In the genomic region with DNA sequence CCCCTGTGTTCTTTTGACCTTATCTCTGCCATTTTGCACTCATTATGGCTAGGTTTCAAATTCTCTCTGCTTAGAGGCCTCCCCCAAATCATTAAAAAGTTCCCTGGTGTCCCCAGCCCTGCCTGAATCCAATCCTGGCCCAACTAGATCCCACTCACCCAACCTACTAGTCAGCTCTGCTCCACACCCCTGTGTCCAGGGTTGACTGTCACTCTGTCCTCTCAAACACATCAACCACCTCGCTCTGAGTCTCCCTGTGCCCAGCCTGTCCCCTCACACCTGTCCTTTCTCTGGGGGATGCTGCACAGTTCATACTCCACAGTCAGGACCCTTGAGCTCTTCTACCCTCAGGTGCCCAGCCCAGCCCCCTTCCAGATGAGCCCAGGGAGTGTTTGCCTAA, we compare ENCODE assay signal across 2 cellular contexts.
TF ChIP-seq lines count a peak whose summit lies in the region.

No MANE protein-coding gene starts in this region.

TF ChIP-seq in GM23338, 12 proteins besides CTCF, POLR2A, EP300 and RAD21 (continued from another document):
- TF ChIP-seq, protein P1, sequence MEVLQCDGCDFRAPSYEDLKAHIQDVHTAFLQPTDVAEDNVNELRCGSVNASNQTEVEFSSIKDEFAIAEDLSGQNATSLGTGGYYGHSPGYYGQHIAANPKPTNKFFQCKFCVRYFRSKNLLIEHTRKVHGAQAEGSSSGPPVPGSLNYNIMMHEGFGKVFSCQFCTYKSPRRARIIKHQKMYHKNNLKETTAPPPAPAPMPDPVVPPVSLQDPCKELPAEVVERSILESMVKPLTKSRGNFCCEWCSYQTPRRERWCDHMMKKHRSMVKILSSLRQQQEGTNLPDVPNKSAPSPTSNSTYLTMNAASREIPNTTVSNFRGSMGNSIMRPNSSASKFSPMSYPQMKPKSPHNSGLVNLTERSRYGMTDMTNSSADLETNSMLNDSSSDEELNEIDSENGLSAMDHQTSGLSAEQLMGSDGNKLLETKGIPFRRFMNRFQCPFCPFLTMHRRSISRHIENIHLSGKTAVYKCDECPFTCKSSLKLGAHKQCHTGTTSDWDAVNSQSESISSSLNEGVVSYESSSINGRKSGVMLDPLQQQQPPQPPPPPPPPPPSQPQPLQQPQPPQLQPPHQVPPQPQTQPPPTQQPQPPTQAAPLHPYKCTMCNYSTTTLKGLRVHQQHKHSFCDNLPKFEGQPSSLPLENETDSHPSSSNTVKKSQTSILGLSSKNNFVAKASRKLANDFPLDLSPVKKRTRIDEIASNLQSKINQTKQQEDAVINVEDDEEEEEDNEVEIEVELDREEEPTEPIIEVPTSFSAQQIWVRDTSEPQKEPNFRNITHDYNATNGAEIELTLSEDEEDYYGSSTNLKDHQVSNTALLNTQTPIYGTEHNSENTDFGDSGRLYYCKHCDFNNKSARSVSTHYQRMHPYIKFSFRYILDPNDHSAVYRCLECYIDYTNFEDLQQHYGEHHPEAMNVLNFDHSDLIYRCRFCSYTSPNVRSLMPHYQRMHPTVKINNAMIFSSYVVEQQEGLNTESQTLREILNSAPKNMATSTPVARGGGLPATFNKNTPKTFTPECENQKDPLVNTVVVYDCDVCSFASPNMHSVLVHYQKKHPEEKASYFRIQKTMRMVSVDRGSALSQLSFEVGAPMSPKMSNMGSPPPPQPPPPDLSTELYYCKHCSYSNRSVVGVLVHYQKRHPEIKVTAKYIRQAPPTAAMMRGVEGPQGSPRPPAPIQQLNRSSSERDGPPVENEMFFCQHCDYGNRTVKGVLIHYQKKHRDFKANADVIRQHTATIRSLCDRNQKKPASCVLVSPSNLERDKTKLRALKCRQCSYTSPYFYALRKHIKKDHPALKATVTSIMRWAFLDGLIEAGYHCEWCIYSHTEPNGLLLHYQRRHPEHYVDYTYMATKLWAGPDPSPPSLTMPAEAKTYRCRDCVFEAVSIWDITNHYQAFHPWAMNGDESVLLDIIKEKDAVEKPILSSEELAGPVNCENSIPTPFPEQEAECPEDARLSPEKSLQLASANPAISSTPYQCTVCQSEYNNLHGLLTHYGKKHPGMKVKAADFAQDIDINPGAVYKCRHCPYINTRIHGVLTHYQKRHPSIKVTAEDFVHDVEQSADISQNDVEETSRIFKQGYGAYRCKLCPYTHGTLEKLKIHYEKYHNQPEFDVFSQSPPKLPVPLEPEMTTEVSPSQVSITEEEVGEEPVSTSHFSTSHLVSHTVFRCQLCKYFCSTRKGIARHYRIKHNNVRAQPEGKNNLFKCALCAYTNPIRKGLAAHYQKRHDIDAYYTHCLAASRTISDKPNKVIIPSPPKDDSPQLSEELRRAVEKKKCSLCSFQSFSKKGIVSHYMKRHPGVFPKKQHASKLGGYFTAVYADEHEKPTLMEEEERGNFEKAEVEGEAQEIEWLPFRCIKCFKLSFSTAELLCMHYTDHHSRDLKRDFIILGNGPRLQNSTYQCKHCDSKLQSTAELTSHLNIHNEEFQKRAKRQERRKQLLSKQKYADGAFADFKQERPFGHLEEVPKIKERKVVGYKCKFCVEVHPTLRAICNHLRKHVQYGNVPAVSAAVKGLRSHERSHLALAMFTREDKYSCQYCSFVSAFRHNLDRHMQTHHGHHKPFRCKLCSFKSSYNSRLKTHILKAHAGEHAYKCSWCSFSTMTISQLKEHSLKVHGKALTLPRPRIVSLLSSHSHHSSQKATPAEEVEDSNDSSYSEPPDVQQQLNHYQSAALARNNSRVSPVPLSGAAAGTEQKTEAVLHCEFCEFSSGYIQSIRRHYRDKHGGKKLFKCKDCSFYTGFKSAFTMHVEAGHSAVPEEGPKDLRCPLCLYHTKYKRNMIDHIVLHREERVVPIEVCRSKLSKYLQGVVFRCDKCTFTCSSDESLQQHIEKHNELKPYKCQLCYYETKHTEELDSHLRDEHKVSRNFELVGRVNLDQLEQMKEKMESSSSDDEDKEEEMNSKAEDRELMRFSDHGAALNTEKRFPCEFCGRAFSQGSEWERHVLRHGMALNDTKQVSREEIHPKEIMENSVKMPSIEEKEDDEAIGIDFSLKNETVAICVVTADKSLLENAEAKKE (CRISPR knock-in tag; IDR thresholded peaks at IDR 0.05), result no peak
- TF ChIP-seq ZNF114 (CRISPR knock-in tag; IDR thresholded peaks at IDR 0.05) (no peak), JUNB (IDR thresholded peaks at IDR 0.05; ENCODE audit: unreplicated experiment) (no peak), STAT1 (IDR thresholded peaks at IDR 0.05; ENCODE audit: unreplicated experiment) (no peak)
TF ChIP-seq in GM23338: peak in this region for 0.

TF ChIP-seq in WTC11, 78 proteins besides CTCF, POLR2A, EP300 and RAD21 (continued from another document):
- TF ChIP-seq, protein P2, sequence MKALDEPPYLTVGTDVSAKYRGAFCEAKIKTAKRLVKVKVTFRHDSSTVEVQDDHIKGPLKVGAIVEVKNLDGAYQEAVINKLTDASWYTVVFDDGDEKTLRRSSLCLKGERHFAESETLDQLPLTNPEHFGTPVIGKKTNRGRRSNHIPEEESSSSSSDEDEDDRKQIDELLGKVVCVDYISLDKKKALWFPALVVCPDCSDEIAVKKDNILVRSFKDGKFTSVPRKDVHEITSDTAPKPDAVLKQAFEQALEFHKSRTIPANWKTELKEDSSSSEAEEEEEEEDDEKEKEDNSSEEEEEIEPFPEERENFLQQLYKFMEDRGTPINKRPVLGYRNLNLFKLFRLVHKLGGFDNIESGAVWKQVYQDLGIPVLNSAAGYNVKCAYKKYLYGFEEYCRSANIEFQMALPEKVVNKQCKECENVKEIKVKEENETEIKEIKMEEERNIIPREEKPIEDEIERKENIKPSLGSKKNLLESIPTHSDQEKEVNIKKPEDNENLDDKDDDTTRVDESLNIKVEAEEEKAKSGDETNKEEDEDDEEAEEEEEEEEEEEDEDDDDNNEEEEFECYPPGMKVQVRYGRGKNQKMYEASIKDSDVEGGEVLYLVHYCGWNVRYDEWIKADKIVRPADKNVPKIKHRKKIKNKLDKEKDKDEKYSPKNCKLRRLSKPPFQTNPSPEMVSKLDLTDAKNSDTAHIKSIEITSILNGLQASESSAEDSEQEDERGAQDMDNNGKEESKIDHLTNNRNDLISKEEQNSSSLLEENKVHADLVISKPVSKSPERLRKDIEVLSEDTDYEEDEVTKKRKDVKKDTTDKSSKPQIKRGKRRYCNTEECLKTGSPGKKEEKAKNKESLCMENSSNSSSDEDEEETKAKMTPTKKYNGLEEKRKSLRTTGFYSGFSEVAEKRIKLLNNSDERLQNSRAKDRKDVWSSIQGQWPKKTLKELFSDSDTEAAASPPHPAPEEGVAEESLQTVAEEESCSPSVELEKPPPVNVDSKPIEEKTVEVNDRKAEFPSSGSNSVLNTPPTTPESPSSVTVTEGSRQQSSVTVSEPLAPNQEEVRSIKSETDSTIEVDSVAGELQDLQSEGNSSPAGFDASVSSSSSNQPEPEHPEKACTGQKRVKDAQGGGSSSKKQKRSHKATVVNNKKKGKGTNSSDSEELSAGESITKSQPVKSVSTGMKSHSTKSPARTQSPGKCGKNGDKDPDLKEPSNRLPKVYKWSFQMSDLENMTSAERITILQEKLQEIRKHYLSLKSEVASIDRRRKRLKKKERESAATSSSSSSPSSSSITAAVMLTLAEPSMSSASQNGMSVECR (CRISPR knock-in tag; IDR thresholded peaks at IDR 0.05; ENCODE audit: borderline replicate concordance), result no peak
- TF ChIP-seq KAT7 (CRISPR knock-in tag; IDR thresholded peaks at IDR 0.05; ENCODE audit: borderline replicate concordance), result no peak
- TF ChIP-seq, protein P3, sequence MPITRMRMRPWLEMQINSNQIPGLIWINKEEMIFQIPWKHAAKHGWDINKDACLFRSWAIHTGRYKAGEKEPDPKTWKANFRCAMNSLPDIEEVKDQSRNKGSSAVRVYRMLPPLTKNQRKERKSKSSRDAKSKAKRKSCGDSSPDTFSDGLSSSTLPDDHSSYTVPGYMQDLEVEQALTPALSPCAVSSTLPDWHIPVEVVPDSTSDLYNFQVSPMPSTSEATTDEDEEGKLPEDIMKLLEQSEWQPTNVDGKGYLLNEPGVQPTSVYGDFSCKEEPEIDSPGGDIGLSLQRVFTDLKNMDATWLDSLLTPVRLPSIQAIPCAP (CRISPR knock-in tag; IDR thresholded peaks at IDR 0.05), result no peak
- TF ChIP-seq, protein P4, sequence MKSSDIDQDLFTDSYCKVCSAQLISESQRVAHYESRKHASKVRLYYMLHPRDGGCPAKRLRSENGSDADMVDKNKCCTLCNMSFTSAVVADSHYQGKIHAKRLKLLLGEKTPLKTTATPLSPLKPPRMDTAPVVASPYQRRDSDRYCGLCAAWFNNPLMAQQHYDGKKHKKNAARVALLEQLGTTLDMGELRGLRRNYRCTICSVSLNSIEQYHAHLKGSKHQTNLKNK (CRISPR knock-in tag; IDR thresholded peaks at IDR 0.05), result no peak
- TF ChIP-seq TCF7 (CRISPR knock-in tag; IDR thresholded peaks at IDR 0.05; ENCODE audit: low read depth), result no peak
- TF ChIP-seq GRHL2 (CRISPR knock-in tag; IDR thresholded peaks at IDR 0.05; ENCODE audit: insufficient replicate concordance, severe bottlenecking), result no peak
- TF ChIP-seq, protein P5, sequence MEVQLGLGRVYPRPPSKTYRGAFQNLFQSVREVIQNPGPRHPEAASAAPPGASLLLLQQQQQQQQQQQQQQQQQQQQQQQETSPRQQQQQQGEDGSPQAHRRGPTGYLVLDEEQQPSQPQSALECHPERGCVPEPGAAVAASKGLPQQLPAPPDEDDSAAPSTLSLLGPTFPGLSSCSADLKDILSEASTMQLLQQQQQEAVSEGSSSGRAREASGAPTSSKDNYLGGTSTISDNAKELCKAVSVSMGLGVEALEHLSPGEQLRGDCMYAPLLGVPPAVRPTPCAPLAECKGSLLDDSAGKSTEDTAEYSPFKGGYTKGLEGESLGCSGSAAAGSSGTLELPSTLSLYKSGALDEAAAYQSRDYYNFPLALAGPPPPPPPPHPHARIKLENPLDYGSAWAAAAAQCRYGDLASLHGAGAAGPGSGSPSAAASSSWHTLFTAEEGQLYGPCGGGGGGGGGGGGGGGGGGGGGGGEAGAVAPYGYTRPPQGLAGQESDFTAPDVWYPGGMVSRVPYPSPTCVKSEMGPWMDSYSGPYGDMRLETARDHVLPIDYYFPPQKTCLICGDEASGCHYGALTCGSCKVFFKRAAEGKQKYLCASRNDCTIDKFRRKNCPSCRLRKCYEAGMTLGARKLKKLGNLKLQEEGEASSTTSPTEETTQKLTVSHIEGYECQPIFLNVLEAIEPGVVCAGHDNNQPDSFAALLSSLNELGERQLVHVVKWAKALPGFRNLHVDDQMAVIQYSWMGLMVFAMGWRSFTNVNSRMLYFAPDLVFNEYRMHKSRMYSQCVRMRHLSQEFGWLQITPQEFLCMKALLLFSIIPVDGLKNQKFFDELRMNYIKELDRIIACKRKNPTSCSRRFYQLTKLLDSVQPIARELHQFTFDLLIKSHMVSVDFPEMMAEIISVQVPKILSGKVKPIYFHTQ (CRISPR knock-in tag; IDR thresholded peaks at IDR 0.05), result no peak
- TF ChIP-seq NFE2L1 (CRISPR knock-in tag; IDR thresholded peaks at IDR 0.05), result no peak
- TF ChIP-seq ZNF263 (CRISPR knock-in tag; IDR thresholded peaks at IDR 0.05; ENCODE audit: low read depth), result no peak
- no peak for TF ChIP-seq GTF2I (CRISPR knock-in tag; conservative IDR thresholded peaks at IDR 0.05)
- TF ChIP-seq, protein P6, sequence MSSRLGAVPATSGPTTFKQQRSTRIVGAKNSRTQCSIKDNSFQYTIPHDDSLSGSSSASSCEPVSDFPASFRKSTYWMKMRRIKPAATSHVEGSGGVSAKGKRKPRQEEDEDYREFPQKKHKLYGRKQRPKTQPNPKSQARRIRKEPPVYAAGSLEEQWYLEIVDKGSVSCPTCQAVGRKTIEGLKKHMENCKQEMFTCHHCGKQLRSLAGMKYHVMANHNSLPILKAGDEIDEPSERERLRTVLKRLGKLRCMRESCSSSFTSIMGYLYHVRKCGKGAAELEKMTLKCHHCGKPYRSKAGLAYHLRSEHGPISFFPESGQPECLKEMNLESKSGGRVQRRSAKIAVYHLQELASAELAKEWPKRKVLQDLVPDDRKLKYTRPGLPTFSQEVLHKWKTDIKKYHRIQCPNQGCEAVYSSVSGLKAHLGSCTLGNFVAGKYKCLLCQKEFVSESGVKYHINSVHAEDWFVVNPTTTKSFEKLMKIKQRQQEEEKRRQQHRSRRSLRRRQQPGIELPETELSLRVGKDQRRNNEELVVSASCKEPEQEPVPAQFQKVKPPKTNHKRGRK (CRISPR knock-in tag; IDR thresholded peaks at IDR 0.05; ENCODE audit: borderline replicate concordance), result no peak
